19 cellular contexts compared by ENCODE assay signal in genomic region chr10:119759832-119760231, GRCh38. TPM values are rescaled to one million over a fixed set of nuclear protein-coding genes. Genes with fewer than 3 reads are reported as not detected.
A peak's percentile ranks its signal among the peaks of the same experiment; 100 is the strongest.
DNase-seq lines count a peak whose midpoint lies in the region; ATAC-seq and TF ChIP-seq lines count a peak whose summit lies in the region.
"Had no signal": no experiment of that assay in that cellular context is flagged by ENCODE, and none has a peak within 500 bp of the region (broad histone marks: within the 10 kb centered on the region; RNA-seq: fewer than 3 reads in every experiment).

No MANE protein-coding gene starts in this region.

- no peaks in the 10 kb centered on the region for H3K9me3 ChIP-seq in RWPE2 (ENCODE audit: severe bottlenecking)
- no peaks in the 10 kb centered on the region for H3K9me3 ChIP-seq in smooth muscle cell (replicated peaks; ENCODE audit: low read depth)
- H3K9me3 ChIP-seq: MG63, prostate gland, tibial artery had no signal

- no peaks in the 10 kb centered on the region for H3K27me3 ChIP-seq in RWPE2 (ENCODE audit: insufficient read depth, poor library complexity, severe bottlenecking)
- H3K27me3 ChIP-seq in smooth muscle cell (ENCODE audit: low read depth) = no peaks in the 10 kb centered on the region
- H3K27me3 ChIP-seq: MG63, tibial artery had no signal

- no peak overlapping the region for H3K9ac ChIP-seq in smooth muscle cell (ENCODE audit: low read depth)

- no peaks in the 10 kb centered on the region for H4K20me1 ChIP-seq in smooth muscle cell (ENCODE audit: low read depth)

- peak overlapping the region; percentile 50 for H3K27ac ChIP-seq in RWPE2 (ENCODE audit: poor library complexity, severe bottlenecking)
- peak overlapping the region; percentile 71 for H3K27ac ChIP-seq in smooth muscle cell (ENCODE audit: low read depth)
- no peak overlapping the region for H3K27ac ChIP-seq in substantia nigra (ENCODE audit: low read depth, low read length, poor library complexity, severe bottlenecking)

- H3K4me3 ChIP-seq in RWPE2 (ENCODE audit: severe bottlenecking) (no peak overlapping the region), smooth muscle cell (no peak overlapping the region)
- H3K4me3 ChIP-seq: MG63, prostate gland, tibial artery had no signal

- H3K36me3 ChIP-seq in RWPE2 (ENCODE audit: low read depth) (no peaks in the 10 kb centered on the region), smooth muscle cell (ENCODE audit: low read depth) (no peaks in the 10 kb centered on the region)
- H3K36me3 ChIP-seq: MG63, prostate gland, tibial artery had no signal

- WGBS in smooth muscle cell (ENCODE audit: low lambda C conversion rate) = 52% methylated on average over 5 of the region's 5 CpGs

- H3K4me1 ChIP-seq in RWPE2 (ENCODE audit: insufficient read depth, poor library complexity, severe bottlenecking) = peaks cover 13% of the 10 kb centered on the region
- no peaks in the 10 kb centered on the region for H3K4me1 ChIP-seq in smooth muscle cell (ENCODE audit: low read depth)
- H3K4me1 ChIP-seq: prostate gland had no signal

- H3K79me2 ChIP-seq in smooth muscle cell (ENCODE audit: low read depth) = no peaks in the 10 kb centered on the region

- H2AFZ ChIP-seq in smooth muscle cell (ENCODE audit: low read depth) = no peak overlapping the region

- H3F3A ChIP-seq in smooth muscle cell (ENCODE audit: low read depth) = peaks cover 7% of the 10 kb centered on the region

- peak; percentile 75 for DNase-seq in DMS79 (lab: John Stamatoyannopoulos, UW)
- no peak for DNase-seq in RWPE2 (ENCODE audit: low spot score)
- DNase-seq in iris pigment epithelial cell (ENCODE audit: low read depth) = peak; percentile 81
- no peak for DNase-seq in smooth muscle cell (lab: John Stamatoyannopoulos, UW; ENCODE audit: unreplicated experiment)
- no peak for DNase-seq in nucleus accumbens (lab: John Stamatoyannopoulos, UW)
- DNase-seq in retina = no peak
- no peak for DNase-seq in substantia nigra (lab: John Stamatoyannopoulos, UW)
- no peak for DNase-seq in SKM-1 treated with dmso at 0.1 percent for 144 hours (lab: John Stamatoyannopoulos, UW; ENCODE audit: unreplicated experiment)
- DNase-seq: activated CD4-positive, alpha-beta memory T cell treated with anti-CD3 and anti-CD28 coated beads for 36 hours; activated naive CD8-positive, alpha-beta T cell treated with anti-CD3 and anti-CD28 coated beads for 36 hours; activated T-cell treated with anti-CD3 and anti-CD28 coated beads, Interleukin-2, amount 50 U/mL, for 48 hours; COR-L47; MG63; naive thymus-derived CD8-positive, alpha-beta T cell; NCI-H510A; T-cell; tibial artery had no signal

- H3K4me2 ChIP-seq in smooth muscle cell = peak overlapping the region; percentile 7

- ATAC-seq in RWPE2 (ENCODE audit: low read depth) = no peak
- ATAC-seq: naive thymus-derived CD8-positive, alpha-beta T cell; stimulated activated effector memory CD8-positive, alpha-beta T cell treated with anti-CD3 and anti-CD28 coated beads, Interleukin-12 subunit alpha, Interleukin-12 subunit beta, amount 100 ng/mL, for 72 hours; T-cell had no signal

- TF ChIP-seq CTCF in RWPE2 (IDR thresholded peaks at IDR 0.05; ENCODE audit: poor library complexity, severe bottlenecking) (no peak), smooth muscle cell (IDR thresholded peaks at IDR 0.05; ENCODE audit: borderline replicate concordance, insufficient read depth, poor library complexity, severe bottlenecking) (no peak)

RNA-seq across cellular contexts. Expression of gene INPP5F, which starts 34.0 kb away (rescaled TPM):
- 106 and 143 TPM in 2 replicates for total RNA-seq in smooth muscle cell
- polyA plus RNA-seq in smooth muscle cell = 15.9 and 16.3 TPM in 2 replicates

Comparison
In these comparisons a context has a peak if more than half of its experiments do, and no peak if none do; other contexts are left out.
1. DNase-seq: peak in DMS79 (single experiment) and iris pigment epithelial cell (single experiment); none in RWPE2 (single experiment), smooth muscle cell (single experiment), nucleus accumbens (0 of 56), retina (single experiment), substantia nigra (0 of 49) and SKM-1 treated with dmso at 0.1 percent for 144 hours (single experiment).